ENCODE assay signal across 19 cellular contexts in the genomic region with DNA sequence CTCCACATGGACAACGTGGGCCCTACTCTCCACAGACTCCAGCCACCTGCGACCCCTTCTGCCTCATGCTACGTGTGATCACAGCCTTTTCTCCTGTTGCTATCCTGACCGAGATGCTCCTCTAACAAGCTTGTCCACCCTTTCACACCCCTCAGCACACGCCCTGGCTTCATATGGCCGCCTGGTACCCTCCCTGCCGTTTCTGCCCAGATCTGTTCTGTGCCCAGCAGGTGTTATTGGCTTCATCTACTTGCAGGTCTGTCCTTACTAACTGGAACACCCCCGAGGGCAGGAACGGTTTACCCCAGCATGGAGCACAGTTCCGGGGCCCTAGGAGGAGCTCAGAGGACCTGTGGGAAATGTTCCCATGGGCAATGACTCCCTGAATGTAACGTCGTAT. TPM values are rescaled to one million over a fixed set of nuclear protein-coding genes. Genes with fewer than 3 reads are reported as not detected.
DNase-seq lines count a peak whose midpoint lies in the region; ATAC-seq, FAIRE-seq and TF ChIP-seq lines count a peak whose summit lies in the region.
"Had no signal": no experiment of that assay in that cellular context is flagged by ENCODE, and none has a peak within 500 bp of the region (broad histone marks: within the 10 kb centered on the region; RNA-seq: fewer than 3 reads in every experiment).

No MANE protein-coding gene starts in this region.

- in situ Hi-C loops in K562 (cut with MboI), result no loop called here

- H3K14ac ChIP-seq in neuronal stem cell (ENCODE audit: low read length) (no peak overlapping the region), trophoblast cell (ENCODE audit: low read length) (no peak overlapping the region)

- no TSS peak for BruUV-seq in K562 (replicated peaks; lab: Mats Ljungman, UMichigan)

- H3K9me1 ChIP-seq in K562 (ENCODE audit: control insufficient read depth, insufficient read depth, low read length), result no peaks in the 10 kb centered on the region

- intact Hi-C loops in K562 (cut with micrococcal nuclease) (no loop called here), kidney (cut with DNase I) (no loop called here)

- H3K79me1 ChIP-seq in neuronal stem cell (ENCODE audit: low read depth, low read length), result peaks cover 3% of the 10 kb centered on the region
- no peaks in the 10 kb centered on the region for H3K79me1 ChIP-seq in trophoblast cell (ENCODE audit: low read length)

- H4K12ac ChIP-seq in trophoblast cell (ENCODE audit: low read depth, low read length), result no peak overlapping the region

- H3K4me3 ChIP-seq in K562 (no peak overlapping the region), kidney (ENCODE audit: low read length in 2 of 2) (no peak overlapping the region), neuronal stem cell (ENCODE audit: low read length in 2 of 2) (no peak overlapping the region), H7 (ENCODE audit: insufficient read depth, low read depth, low read length) (no peak overlapping the region), trophoblast cell (ENCODE audit: low read depth, low read length) (no peak overlapping the region)

- H3K27me3 ChIP-seq in K562 (ENCODE audit: control insufficient read depth in 2 of 2, insufficient read depth in 2 of 2, low read length in 2 of 2), result no peaks in the 10 kb centered on the region; a peak in 1 of 5 replicates
- H3K27me3 ChIP-seq in neuronal stem cell (ENCODE audit: control insufficient read depth in 3 of 3, insufficient read depth in 3 of 3, low read depth in 1 of 3, low read length in 3 of 3), result peaks cover 0 to 2% (median 0%) of the 10 kb centered on the region in 3 experiments
- no peaks in the 10 kb centered on the region for H3K27me3 ChIP-seq in H7 (ENCODE audit: control insufficient read depth, insufficient read depth, low read length)
- H3K27me3 ChIP-seq in trophoblast cell (ENCODE audit: insufficient read depth, low read length), result no peaks in the 10 kb centered on the region

- no peaks in the 10 kb centered on the region for H4K20me1 ChIP-seq in K562 (replicated peaks; ENCODE audit: control insufficient read depth, insufficient read depth, low read length)

- H3K36me3 ChIP-seq in K562 (ENCODE audit: control insufficient read depth, insufficient read depth, low read length) (no peaks in the 10 kb centered on the region), kidney (ENCODE audit: control insufficient read depth in 1 of 2, insufficient read depth in 2 of 2, low read length in 2 of 2) (no peaks in the 10 kb centered on the region), neuronal stem cell (replicated peaks in 1 of 2; ENCODE audit: control insufficient read depth in 2 of 2, insufficient read depth in 2 of 2, low read length in 2 of 2) (no peaks in the 10 kb centered on the region), H7 (replicated peaks; ENCODE audit: control insufficient read depth, insufficient read depth, low read length) (no peaks in the 10 kb centered on the region), trophoblast cell (ENCODE audit: control insufficient read depth in 1 of 2, insufficient read depth in 2 of 2, low read length in 2 of 2) (no peaks in the 10 kb centered on the region)

- H3K4ac ChIP-seq in neuronal stem cell (ENCODE audit: low read length) (no peak overlapping the region), trophoblast cell (ENCODE audit: low read depth, low read length) (no peak overlapping the region)

- H2BK15ac ChIP-seq in neuronal stem cell (ENCODE audit: low read length), result no peak overlapping the region

- 25% methylated on average over 12 of the region's 12 CpGs for WGBS in K562 (ENCODE audit: insufficient coverage, low coverage, missing lambda C conversion rate)
- no CpG with 5 or more reads among the region's 12 CpGs for WGBS in neuronal stem cell (ENCODE audit: extremely low coverage in 2 of 2, insufficient read length in 2 of 2, insufficient replicate concordance in 1 of 2), 2 donors
- WGBS in trophoblast cell (ENCODE audit: extremely low coverage, insufficient coverage, insufficient read length), result no CpG with 5 or more reads among the region's 12 CpGs

- no peak overlapping the region for H3K27ac ChIP-seq in K562 (ENCODE audit: extremely low read depth, low read depth, low read length)
- H3K27ac ChIP-seq in kidney (ENCODE audit: low read depth in 2 of 2, low read length in 2 of 2), result no peak overlapping the region
- H3K27ac ChIP-seq in neuronal stem cell (replicated peaks; ENCODE audit: low read length), result no peak overlapping the region
- H3K27ac ChIP-seq in trophoblast cell (ENCODE audit: low read depth, low read length), result no peak overlapping the region

- no peak for ATAC-seq in K562
- no peak for ATAC-seq in HG03045 (IDR thresholded peaks at IDR 0.05; ENCODE audit: unreplicated experiment)
- no peak for ATAC-seq in HG02938 (IDR thresholded peaks at IDR 0.05; ENCODE audit: unreplicated experiment)

- no peak for TF ChIP-seq RAD21 in K562 (CRISPR knock-in tag; conservative IDR thresholded peaks at IDR 0.05 in 1 of 2, IDR thresholded peaks at IDR 0.05 in 1 of 2)

- TF ChIP-seq EP300 in K562 (IDR thresholded peaks at IDR 0.05; ENCODE audit: low read length), result no peak

- H2BK120ac ChIP-seq in neuronal stem cell (ENCODE audit: low read depth, low read length), result no peak overlapping the region
- no peak overlapping the region for H2BK120ac ChIP-seq in trophoblast cell (ENCODE audit: insufficient read depth, low read length, poor library complexity)

- H4K8ac ChIP-seq in neuronal stem cell (ENCODE audit: low read depth, low read length) (peak overlapping the region; percentile 17), trophoblast cell (ENCODE audit: low read depth, low read length) (no peak overlapping the region)

- H3K18ac ChIP-seq in neuronal stem cell (ENCODE audit: low read length), result peak overlapping the region; percentile 8
- no peak overlapping the region for H3K18ac ChIP-seq in trophoblast cell (ENCODE audit: low read length)

- H3K4me2 ChIP-seq in K562 (ENCODE audit: insufficient read depth, low read length) (0 out of 2 replicates have a peak overlapping the region, but pooled peaks have one; percentile 6), neuronal stem cell (ENCODE audit: insufficient read depth, low read length, poor library complexity, severe bottlenecking) (no peak overlapping the region), trophoblast cell (ENCODE audit: low read length) (no peak overlapping the region)

- no peak overlapping the region for H3K9ac ChIP-seq in K562 (ENCODE audit: insufficient read depth in 1 of 2, low read depth in 2 of 2, low read length in 2 of 2)
- H3K9ac ChIP-seq in kidney (ENCODE audit: low read length in 2 of 2), result no peak overlapping the region
- no peak overlapping the region for H3K9ac ChIP-seq in neuronal stem cell (ENCODE audit: low read depth, low read length, poor library complexity)
- H3K9ac ChIP-seq in trophoblast cell (ENCODE audit: low read length), result no peak overlapping the region

- H3K79me2 ChIP-seq in K562 (ENCODE audit: control insufficient read depth, insufficient read depth, low read length) (no peaks in the 10 kb centered on the region), trophoblast cell (ENCODE audit: control insufficient read depth, insufficient read depth, low read length, poor library complexity) (no peaks in the 10 kb centered on the region)

- H2BK12ac ChIP-seq in neuronal stem cell (ENCODE audit: low read length) (no peak overlapping the region), trophoblast cell (ENCODE audit: low read length) (no peak overlapping the region)

- no peak overlapping the region for H4K91ac ChIP-seq in neuronal stem cell (ENCODE audit: low read depth, low read length, poor library complexity)
- H4K91ac ChIP-seq in trophoblast cell (ENCODE audit: low read depth, low read length), result no peak overlapping the region

- H2AFZ ChIP-seq in K562 (ENCODE audit: low read depth, low read length) (no peak overlapping the region), neuronal stem cell (ENCODE audit: low read length) (no peak overlapping the region), trophoblast cell (ENCODE audit: insufficient read depth, low read length, poor library complexity) (no peak overlapping the region)

- TF ChIP-seq CTCF in K562 (IDR thresholded peaks at IDR 0.05 in 2 of 3, conservative IDR thresholded peaks at IDR 0.05 in 1 of 3; ENCODE audit: insufficient read depth in 2 of 3, low read depth in 1 of 3, low read length in 3 of 3) (no peak), kidney (IDR thresholded peaks at IDR 0.05; ENCODE audit: borderline replicate concordance, extremely low read depth, insufficient read depth) (no peak)

- H3K23ac ChIP-seq in neuronal stem cell (ENCODE audit: low read depth, low read length, poor library complexity), result no peak overlapping the region
- H3K23ac ChIP-seq in trophoblast cell (ENCODE audit: low read length), result no peak overlapping the region

- no peak for FAIRE-seq in K562 (lab: Jason Lieb, UNC)
- FAIRE-seq in kidney (lab: Jason Lieb, UNC), result no peak
- FAIRE-seq in urothelium cell line (lab: Jason Lieb, UNC), result peak; percentile 48
- FAIRE-seq: G401.6, GM12892 had no signal

- H2AK5ac ChIP-seq in neuronal stem cell (ENCODE audit: low read depth, low read length) (no peak overlapping the region), trophoblast cell (ENCODE audit: low read length) (no peak overlapping the region)

- H3K9me3 ChIP-seq in K562 (replicated peaks; ENCODE audit: control insufficient read depth, insufficient read depth, low read depth, low read length), result no peaks in the 10 kb centered on the region
- no peaks in the 10 kb centered on the region for H3K9me3 ChIP-seq in kidney (ENCODE audit: control insufficient read depth in 1 of 2, low read length in 2 of 2)
- peaks cover 0 to 2% of the 10 kb centered on the region in 2 donors for H3K9me3 ChIP-seq in neuronal stem cell (replicated peaks in 1 of 2; ENCODE audit: control insufficient read depth in 2 of 2, insufficient read depth in 1 of 2, low read depth in 1 of 2, low read length in 2 of 2)
- peaks cover 2% of the 10 kb centered on the region for H3K9me3 ChIP-seq in trophoblast cell (ENCODE audit: insufficient read depth, low read depth, low read length)

- no peak for DNase-seq in K562 (ENCODE audit: extremely low read depth in 1 of 4, low spot score in 3 of 4)
- peak; percentile 41 for DNase-seq in kidney
- no peak for DNase-seq in neuronal stem cell (ENCODE audit: low spot score)
- no peak for DNase-seq in urothelium cell line (ENCODE audit: low spot score)
- DNase-seq in H7, result no peak
- DNase-seq in trophoblast cell, result no peak
- DNase-seq: C1 segment of cervical spinal cord; Calu3; CD4-positive, alpha-beta memory T cell; COR-L47; DMS53; DND-41; GOT3; H9 had no signal

- TF ChIP-seq POLR2A in K562 (conservative IDR thresholded peaks at IDR 0.05), result no peak

- CTCF ChIA-PET in K562 (lab: Yijun Ruan, JAX; ENCODE audit: low intra/inter-chr PET ratio), result no interaction called here

- no peak overlapping the region for H2BK5ac ChIP-seq in neuronal stem cell (ENCODE audit: low read length)
- H2BK5ac ChIP-seq in trophoblast cell (ENCODE audit: low read depth, low read length, poor library complexity), result no peak overlapping the region

- H3K4me1 ChIP-seq in K562 (replicated peaks in 1 of 2; ENCODE audit: control insufficient read depth in 2 of 2, insufficient read depth in 2 of 2, low read length in 2 of 2) (peaks cover 0 to 23% of the 10 kb centered on the region in 2 experiments; a peak in 4 of 5 replicates), kidney (ENCODE audit: control insufficient read depth in 1 of 2, insufficient read depth in 1 of 2, low read depth in 1 of 2, low read length in 2 of 2) (peaks cover 5 to 6% of the 10 kb centered on the region in 2 donors), neuronal stem cell (ENCODE audit: control insufficient read depth in 2 of 2, insufficient read depth in 1 of 2, low read depth in 1 of 2, low read length in 2 of 2) (peaks cover 11 to 12% of the 10 kb centered on the region in 2 donors), trophoblast cell (ENCODE audit: control insufficient read depth in 1 of 2, insufficient read depth in 2 of 2, low read length in 2 of 2) (peaks cover 5% of the 10 kb centered on the region in 2 experiments)

- POLR2A ChIA-PET in K562 (lab: Yijun Ruan, JAX), result interaction anchor here (0.6 to 2.7 kb wide), 5 partner anchors 8 to 33 kb away, joined by 3 to 16 read pairs (median 3); a partner anchor contains a TSS

RNA-seq across cellular contexts. Expression of a gene that starts 9.9 kb away (rescaled TPM):
- total RNA-seq in K562 (2011; cell fraction: chromatin; rRNA removed; ENCODE audit: low replicate concordance), result 6.0 and 19.1 TPM in 2 replicates
- 22.9 and 29.7 TPM in 2 replicates for total RNA-seq in K562 (2011; cell fraction: nucleolus; rRNA removed)
- 12.4 and 15.8 TPM in 2 replicates for total RNA-seq in K562 (2011; cell fraction: nucleoplasm; rRNA removed)
- total RNA-seq in K562 (2014; rRNA removed) (33.2 and 36.8 TPM in 2 replicates), K562 (2014; rRNA removed; fragmentation: Illumina TruSeq; extraction: Trizol) (6.3 and 7.5 TPM in 2 replicates), K562 (2015; rRNA removed; fragmentation: Illumina TruSeq; extraction: Trizol) (0.19 and 0.47 TPM in 2 replicates), K562 (2021) (29.6 and 33.3 TPM in 2 replicates), kidney (4.7 TPM)
- polyA plus RNA-seq in K562 (2011; rRNA removed) (7.1 and 16.0 TPM in 2 replicates), K562 (2014; fragmentation: Illumina TruSeq; extraction: Trizol) (15.1 and 32.3 TPM in 2 replicates), K562 (2014; fragmentation: Nextera tagmentation; extraction: Ambion mirVana) (1 to 10 TPM; 2.5 to 4.4 TPM), K562 (2014; rRNA removed) (33.6 and 39.0 TPM in 2 replicates), kidney (ENCODE audit: insufficient read depth, low read depth, low replicate concordance) (21.1 TPM)
- 20.6 and 22.9 TPM in 2 replicates for polyA plus RNA-seq in K562 (2011; cell fraction: cytosol; rRNA removed)
- polyA plus RNA-seq in K562 (2011; cell fraction: nucleus; rRNA removed), result 10.7 and 11.2 TPM in 2 replicates
- 2.9 and 41.9 TPM in 2 replicates for polyA plus RNA-seq in K562 (2012)
- 3.5 and 5.5 TPM in 2 replicates for polyA minus RNA-seq in K562 (2011; rRNA and poly(A)+ RNA removed)
- 4.1 and 13.5 TPM in 2 replicates for polyA minus RNA-seq in K562 (2011; cell fraction: cytosol; rRNA and poly(A)+ RNA removed)
- polyA minus RNA-seq in K562 (2011; cell fraction: nucleus; rRNA and poly(A)+ RNA removed), result 5.0 and 7.7 TPM in 2 replicates
- 3.9 TPM for polyA plus RNA-seq in neuronal stem cell (2013, experiment 1 of 2)
- polyA plus RNA-seq in neuronal stem cell (2013, experiment 2 of 2), result 3.7 TPM
- total RNA-seq in H7 (2014; rRNA removed; shearing (Covaris generic)), result 30.1 and 39.7 TPM in 2 replicates
- polyA plus RNA-seq in trophoblast cell (2013), result 48.6 and 53.4 TPM in 2 replicates

RNA-seq across cellular contexts. Expression of a gene that starts 34.1 kb away (rescaled TPM):
- 3.0 and 5.4 TPM in 2 replicates for total RNA-seq in K562 (2011; cell fraction: chromatin; rRNA removed; ENCODE audit: low replicate concordance)
- total RNA-seq in K562 (2011; cell fraction: nucleolus; rRNA removed), result 5.5 and 6.0 TPM in 2 replicates
- total RNA-seq in K562 (2011; cell fraction: nucleoplasm; rRNA removed), result 2.8 and 3.7 TPM in 2 replicates
- total RNA-seq in K562 (2014; rRNA removed) (0.59 and 0.78 TPM in 2 replicates), K562 (2014; rRNA removed; fragmentation: Illumina TruSeq; extraction: Trizol) (0.26 and 0.40 TPM in 2 replicates), K562 (2015; rRNA removed; fragmentation: Illumina TruSeq; extraction: Trizol) (0.43 and 0.60 TPM in 2 replicates), K562 (2021) (1.1 and 1.3 TPM in 2 replicates), kidney (9.4 TPM)
- polyA plus RNA-seq in K562 (2011; rRNA removed) (0.40 and 0.77 TPM in 2 replicates), K562 (2014; fragmentation: Illumina TruSeq; extraction: Trizol) (0.42 and 0.62 TPM in 2 replicates), K562 (2014; fragmentation: Nextera tagmentation; extraction: Ambion mirVana) (under 1 TPM in 1 of 2 experiments, not detected in 1; 0.04 TPM), K562 (2014; rRNA removed) (0.30 and 0.89 TPM in 2 replicates), kidney (ENCODE audit: insufficient read depth, low read depth, low replicate concordance) (5.8 TPM)
- 0.46 and 0.75 TPM in 2 replicates for polyA plus RNA-seq in K562 (2011; cell fraction: cytosol; rRNA removed)
- 2.3 and 2.4 TPM in 2 replicates for polyA plus RNA-seq in K562 (2011; cell fraction: nucleus; rRNA removed)
- 0.30 and 0.60 TPM in 2 replicates for polyA plus RNA-seq in K562 (2012)
- polyA minus RNA-seq in K562 (2011; rRNA and poly(A)+ RNA removed), result 0.53 and 0.54 TPM in 2 replicates
- polyA minus RNA-seq in K562 (2011; cell fraction: cytosol; rRNA and poly(A)+ RNA removed), result 0.57 and 0.64 TPM in 2 replicates
- polyA minus RNA-seq in K562 (2011; cell fraction: nucleus; rRNA and poly(A)+ RNA removed), result 2.0 and 3.0 TPM in 2 replicates
- 0.20 TPM for polyA plus RNA-seq in neuronal stem cell (2013, experiment 1 of 2)
- polyA plus RNA-seq in neuronal stem cell (2013, experiment 2 of 2), result 0.21 TPM
- 0.26 TPM in 1 of 2 replicates, not detected in the other for total RNA-seq in H7 (2014; rRNA removed; shearing (Covaris generic))
- 0.05 and 0.06 TPM in 2 replicates for polyA plus RNA-seq in trophoblast cell (2013)
- total RNA-seq: A172; Calu3; CD4-positive, alpha-beta memory T cell had no signal
- polyA plus RNA-seq: CD4-positive, alpha-beta memory T cell had no signal
